In genomic region chr16:19431636-19432340, GRCh38 we compare ENCODE assay signal across 20 cellular contexts. TPM values are rescaled to one million over a fixed set of nuclear protein-coding genes. Genes with fewer than 3 reads are reported as not detected.
DNase-seq lines count a peak whose midpoint lies in the region; ATAC-seq and TF ChIP-seq lines count a peak whose summit lies in the region.
"Had no signal": no experiment of that assay in that cellular context is flagged by ENCODE, and none has a peak within 500 bp of the region (broad histone marks: within the 10 kb centered on the region; RNA-seq: fewer than 3 reads in every experiment).

No MANE protein-coding gene starts in this region.

- H3K27ac Mint-ChIP-seq in progenitor cell of endocrine pancreas = no peak overlapping the region
- H3K27ac Mint-ChIP-seq: CD8-positive, alpha-beta T cell; IgD-negative memory B cell had no signal

- no peaks in the 10 kb centered on the region for H3K27me3 ChIP-seq in PC-9 (ENCODE audit: insufficient read depth, low read depth)
- H3K27me3 ChIP-seq in muscle layer of duodenum (ENCODE audit: low read depth, low read length) = no peaks in the 10 kb centered on the region
- H3K27me3 ChIP-seq: tibial artery had no signal

- peak overlapping the region; percentile 33 for H3K4me2 ChIP-seq in PC-9

- H3K9me3 Mint-ChIP-seq in progenitor cell of endocrine pancreas (ENCODE audit: low read depth) = no peaks in the 10 kb centered on the region
- H3K9me3 Mint-ChIP-seq: CD8-positive, alpha-beta T cell; central memory CD8-positive, alpha-beta T cell; neural crest cell had no signal

- no peak for ATAC-seq in GM19455 (IDR thresholded peaks at IDR 0.05; ENCODE audit: unreplicated experiment)
- ATAC-seq: CD8-positive, alpha-beta T cell had no signal

- H3K9me3 ChIP-seq in PC-9 (ENCODE audit: insufficient read depth, low read depth) (no peaks in the 10 kb centered on the region), muscle layer of duodenum (ENCODE audit: control insufficient read depth in 1 of 2, low read length in 2 of 2) (no peaks in the 10 kb centered on the region)
- H3K9me3 ChIP-seq: tibial artery had no signal

- H3F3A ChIP-seq in PC-9 (ENCODE audit: insufficient read depth, low read depth) = peaks cover 29% of the 10 kb centered on the region

- H4K20me1 ChIP-seq in PC-9 (ENCODE audit: insufficient read depth) = no peaks in the 10 kb centered on the region

- intact Hi-C loops in PC-9 (cut with micrococcal nuclease; ENCODE audit: unreplicated experiment) = loop anchor here (1.0 to 2.0 kb wide), 2 partner anchors 35 to 47 kb away; no protein-coding TSS in a partner anchor

- H3K4me3 Mint-ChIP-seq in progenitor cell of endocrine pancreas (ENCODE audit: low read depth) = no peak overlapping the region
- H3K4me3 Mint-ChIP-seq: CD8-positive, alpha-beta T cell; central memory CD8-positive, alpha-beta T cell; IgD-negative memory B cell; neural crest cell had no signal

- H3K27ac ChIP-seq in PC-9 (peak overlapping the region; percentile 87), muscle layer of duodenum (ENCODE audit: low read length) (peak overlapping the region; percentile 82)
- H3K27ac ChIP-seq: SK-N-MC, tibial artery had no signal

- no peaks in the 10 kb centered on the region for H3K9me2 ChIP-seq in PC-9 (ENCODE audit: insufficient read depth)

- no peak overlapping the region for H2AFZ ChIP-seq in PC-9

- H3K36me3 ChIP-seq in PC-9 (ENCODE audit: low read depth) (peaks cover 27% of the 10 kb centered on the region), muscle layer of duodenum (ENCODE audit: control insufficient read depth in 1 of 2, insufficient read depth in 2 of 2, low read length in 2 of 2) (no peaks in the 10 kb centered on the region)
- H3K36me3 ChIP-seq: tibial artery had no signal

- BruUV-seq in PC-9 (replicated peaks; lab: Mats Ljungman, UMichigan) = TSS peak; percentile 78

- TF ChIP-seq CTCF in PC-9 (conservative IDR thresholded peaks at IDR 0.05) (no peak), epithelial cell of esophagus (IDR thresholded peaks at IDR 0.05; ENCODE audit: insufficient read depth, low read depth, low read length, missing control alignments) (no peak), progenitor cell of endocrine pancreas (IDR thresholded peaks at IDR 0.05; ENCODE audit: unreplicated experiment) (no peak), GM10266 (IDR thresholded peaks at IDR 0.05; ENCODE audit: control insufficient read depth, insufficient read depth, low read depth, missing control alignments) (no peak)

- H3K4me1 ChIP-seq in PC-9 (replicated peaks; ENCODE audit: insufficient read depth) = peaks cover 22% of the 10 kb centered on the region
- no peaks in the 10 kb centered on the region for H3K4me1 ChIP-seq in muscle layer of duodenum (ENCODE audit: control insufficient read depth in 1 of 2, insufficient read depth in 2 of 2, low read length in 2 of 2)
- H3K4me1 ChIP-seq: tibial artery had no signal

- DNase-seq in CD1c-positive myeloid dendritic cell (ENCODE audit: extremely low spot score) (peak; percentile 57), PC-9 (peak in 1 of 2 experiments; percentile 61), epithelial cell of esophagus (ENCODE audit: low read depth) (peak; percentile 27), NCI-H524 (lab: John Stamatoyannopoulos, UW) (no peak), progenitor cell of endocrine pancreas (ENCODE audit: low spot score, unreplicated experiment) (no peak), GM10266 (ENCODE audit: extremely low spot score) (no peak)
- DNase-seq: activated CD4-positive, alpha-beta T cell treated with anti-CD3 and anti-CD28 coated beads for 48 hours; activated CD8-positive, alpha-beta memory T cell treated with anti-CD3 and anti-CD28 coated beads, Interleukin-2, amount 50 U/mL, for 48 hours; activated gamma-delta T cell; CD8-positive, alpha-beta T cell; effector memory CD4-positive, alpha-beta T cell; retina; T1000; tibial artery had no signal

- CTCF ChIA-PET in PC-9 (lab: Charles Lee) = interaction anchor here (0.7 to 1.0 kb wide), 2 partner anchors 9 to 952 kb away, joined by 3 read pairs; no protein-coding TSS in a partner anchor

- POLR2A ChIA-PET in PC-9 (lab: Charles Lee; ENCODE audit: unreplicated experiment) = interaction anchor here (0.5 to 0.9 kb wide), 4 partner anchors 12 to 89 kb away, joined by 3 to 7 read pairs (median 6); no protein-coding TSS in a partner anchor

- peaks cover under 1% of the 10 kb centered on the region for H3K27me3 Mint-ChIP-seq in progenitor cell of endocrine pancreas

- H3K4me1 Mint-ChIP-seq in progenitor cell of endocrine pancreas (ENCODE audit: low read depth) = peaks cover 42% of the 10 kb centered on the region
- H3K4me1 Mint-ChIP-seq: central memory CD8-positive, alpha-beta T cell; neural crest cell had no signal

- peaks cover 3% of the 10 kb centered on the region for H3K36me3 Mint-ChIP-seq in progenitor cell of endocrine pancreas (ENCODE audit: insufficient read depth)
- H3K36me3 Mint-ChIP-seq: CD8-positive, alpha-beta T cell had no signal

- peaks cover 41% of the 10 kb centered on the region for H3K79me2 ChIP-seq in PC-9 (ENCODE audit: low read depth)

- H3K4me3 ChIP-seq in PC-9 (no peak overlapping the region), epithelial cell of esophagus (ENCODE audit: low read length) (no peak overlapping the region), muscle layer of duodenum (ENCODE audit: low read depth in 1 of 2, low read length in 2 of 2) (no peak overlapping the region)
- H3K4me3 ChIP-seq: SK-N-MC, tibial artery had no signal

RNA-seq across cellular contexts. Expression of gene TMC5, which starts 14.1 kb away (rescaled TPM):
- total RNA-seq in PC-9 (2021) (22.1 and 52.5 TPM in 2 replicates), progenitor cell of endocrine pancreas (9.9 and 10.9 TPM in 2 replicates)
- total RNA-seq: CD8-positive, alpha-beta T cell; neural crest cell had no signal

Comparison
In these comparisons a context has a peak if more than half of its experiments do, and no peak if none do; other contexts are left out.
1. DNase-seq: peak in CD1c-positive myeloid dendritic cell (single experiment) and epithelial cell of esophagus (single experiment); none in NCI-H524 (0 of 2), progenitor cell of endocrine pancreas (single experiment) and GM10266 (single experiment).